In genomic region chr20:56941101-56941686, GRCh38 we compare ENCODE assay signal across 23 cellular contexts.
"Had no signal": no experiment of that assay in that cellular context is flagged by ENCODE, and none has a peak within 500 bp of the region (broad histone marks: within the 10 kb centered on the region; RNA-seq: fewer than 3 reads in every experiment).

No MANE protein-coding gene starts in this region.

- H3K4me1 Mint-ChIP-seq: IgD-negative memory B cell had no signal

- H3K36me3 Mint-ChIP-seq: IgD-negative memory B cell had no signal

- H3K27ac ChIP-seq: HL-60, KMS-11, RWPE1 had no signal

- H3K27ac Mint-ChIP-seq: IgD-negative memory B cell had no signal

- H3K4me3 ChIP-seq: K562 had no signal

- H3K27me3 Mint-ChIP-seq: IgD-negative memory B cell had no signal

- DNase-seq: Kasumi-1; MM.1S; NCI-H1092 treated with DMSO at 0.1 percent for 48 hours; NCI-H1436; NCI-H187; NCI-H2029; NCI-H2081 treated with DMSO at 0.1 percent for 48 hours; NCI-H2171; NCI-H226; NCI-H446 treated with DMSO at 0.1 percent for 48 hours; NCI-H526 treated with DMSO at 0.1 percent for 48 hours; NCI-H774; NK-92 treated with Interleukin-12 subunit alpha and Interleukin-12 subunit beta, amount 100 ng/mL, for 24 hours; PC-3; SHP77; SK-N-SH; SW 1271 had no signal

- ATAC-seq: K562, Panc1, PC-3 had no signal

- H3K9me3 ChIP-seq: SK-N-SH had no signal

- H3K4me3 Mint-ChIP-seq: IgD-negative memory B cell had no signal
